ENCODE assay signal across 24 cellular contexts in the genomic region with DNA sequence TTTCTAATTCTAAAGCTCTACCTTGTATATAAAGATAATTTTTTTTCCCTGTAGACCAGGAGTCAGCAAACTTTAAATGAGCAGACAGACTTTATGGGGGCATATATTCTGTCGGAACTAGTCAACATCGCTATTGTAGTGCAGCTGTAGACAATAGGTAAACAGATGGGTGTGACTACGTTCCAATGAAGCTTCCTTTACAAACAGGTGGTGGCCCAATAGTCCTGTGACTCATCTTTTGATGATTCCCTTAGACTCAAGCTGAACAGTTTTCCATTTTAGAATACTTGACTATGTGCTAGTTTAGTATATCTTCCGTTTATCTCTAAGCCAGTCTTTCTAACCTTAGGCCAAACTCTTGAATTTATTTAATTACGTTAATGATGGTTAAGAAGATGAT. TPM values are rescaled to one million over a fixed set of nuclear protein-coding genes. Genes with fewer than 3 reads are reported as not detected.
DNase-seq lines count a peak whose midpoint lies in the region; ATAC-seq and TF ChIP-seq lines count a peak whose summit lies in the region.
"Had no signal": no experiment of that assay in that cellular context is flagged by ENCODE, and none has a peak within 500 bp of the region (broad histone marks: within the 10 kb centered on the region; RNA-seq: fewer than 3 reads in every experiment).

No MANE protein-coding gene starts in this region.

- POLR2A ChIA-PET in MCF 10A (lab: Yijun Ruan, JAX) (no interaction called here), PC-3 (lab: Charles Lee; ENCODE audit: unreplicated experiment) (no interaction called here), PC-9 (lab: Charles Lee; ENCODE audit: unreplicated experiment) (no interaction called here)

- no peak overlapping the region for H3K4me3 Mint-ChIP-seq in MCF 10A (ENCODE audit: unreplicated experiment)
- H3K4me3 Mint-ChIP-seq: CD4-positive, CD25-positive, alpha-beta regulatory T cell; T-cell had no signal

- DNase-seq in MCF 10A (ENCODE audit: unreplicated experiment) (peak; percentile 18), mammary epithelial cell (no peak), PC-3 (peak; percentile 77), epithelial cell of prostate (ENCODE audit: low read depth, low spot score) (peak; percentile 49), PC-9 (no peak), right lobe of liver (no peak), transverse colon (no peak)
- DNase-seq: Caco-2; CD4-positive, CD25-positive, alpha-beta regulatory T cell; GOT3; HCEC 1CT; KBM-7; NCI-H1092 treated with DMSO at 0.1 percent for 48 hours; NCI-H1436 treated with DMSO at 0.1 percent for 48 hours; NCI-H2081; NCI-H524; OCI-M1; SIG-M5; SK-N-SH; T-cell had no signal

- intact Hi-C loops in MCF 10A (cut with micrococcal nuclease) (no loop called here), mammary epithelial cell (cut with micrococcal nuclease) (no loop called here), PC-3 (cut with micrococcal nuclease) (loop anchor here (1.0 to 5.0 kb wide), 3 partner anchors 9 to 67 kb away; no protein-coding TSS in a partner anchor), PC-9 (cut with micrococcal nuclease; ENCODE audit: unreplicated experiment) (no loop called here), right lobe of liver (cut with DNase I) (no loop called here), transverse colon (cut with DNase I; ENCODE audit: low total_unique reads) (no loop called here)

- no peak overlapping the region for H2AFZ ChIP-seq in mammary epithelial cell (ENCODE audit: low read depth, low read length)
- H2AFZ ChIP-seq in PC-3 (ENCODE audit: low read length): no peak overlapping the region
- no peak overlapping the region for H2AFZ ChIP-seq in PC-9

- BruUV-seq in MCF 10A (replicated peaks; lab: Mats Ljungman, UMichigan): no TSS peak
- no TSS peak for BruUV-seq in mammary epithelial cell (replicated peaks; lab: Mats Ljungman, UMichigan)
- no TSS peak for BruUV-seq in PC-3 (replicated peaks; lab: Mats Ljungman, UMichigan)
- no TSS peak for BruUV-seq in PC-9 (replicated peaks; lab: Mats Ljungman, UMichigan)

- WGBS in mammary epithelial cell (ENCODE audit: low coverage, missing lambda C conversion rate): 53% methylated on average over 5 of the region's 5 CpGs
- 60% methylated on average over 5 of the region's 5 CpGs for WGBS in right lobe of liver (ENCODE audit: insufficient coverage, low coverage, low lambda C conversion rate, missing lambda C conversion rate)
- 59 to 61% methylated on average over 5 of the region's 5 CpGs for WGBS in transverse colon (ENCODE audit: low coverage in 1 of 2), 2 donors

- H3K9ac ChIP-seq in mammary epithelial cell (ENCODE audit: insufficient read depth, low read length) (no peak overlapping the region), PC-3 (ENCODE audit: low read length) (no peak overlapping the region)
- H3K9ac ChIP-seq: SK-N-SH had no signal

- dilution Hi-C loops in mammary epithelial cell (cut with HindIII; ENCODE audit: low sequenced_read_pairs): no loop called here

- CTCF ChIA-PET in MCF 10A (lab: Yijun Ruan, JAX) (no interaction called here), mammary epithelial cell (lab: Charles Lee; ENCODE audit: low non-redundant PET) (no interaction called here), PC-3 (lab: Charles Lee) (interaction anchor here (0.6 kb wide), 1 partner anchor 280 kb away, joined by 3 read pairs; no protein-coding TSS in a partner anchor), PC-9 (lab: Charles Lee) (no interaction called here)

- H3K4me3 ChIP-seq in mammary epithelial cell (replicated peaks in 1 of 3; ENCODE audit: insufficient read depth in 1 of 3, low read depth in 2 of 3, low read length in 3 of 3): no peak overlapping the region
- H3K4me3 ChIP-seq in PC-3 (ENCODE audit: low read length): no peak overlapping the region
- H3K4me3 ChIP-seq in PC-9: no peak overlapping the region
- H3K4me3 ChIP-seq in right lobe of liver: no peak overlapping the region
- H3K4me3 ChIP-seq in transverse colon: no peak overlapping the region

- in situ Hi-C loops in mammary epithelial cell (cut with MboI; ENCODE audit: low sequenced_read_pairs in 2 of 2): loop anchor here in 1 of 2 donors (10.0 kb wide), 1 partner anchor 64 kb away; no protein-coding TSS in a partner anchor
- in situ Hi-C loops in transverse colon (cut with MboI; ENCODE audit: low pct_ligation_motif_present in 1 of 4, low pct_unique_long_range_greater_than_20kb in 1 of 4, low sequenced_read_pairs in 3 of 4): no loop called here

- TF ChIP-seq POLR2A in right lobe of liver (IDR thresholded peaks at IDR 0.05) (no peak), transverse colon (IDR thresholded peaks at IDR 0.05) (no peak)

- H3K27ac ChIP-seq in mammary epithelial cell (ENCODE audit: insufficient read depth, low read depth, low read length) (no peak overlapping the region), PC-3 (ENCODE audit: low read length) (no peak overlapping the region), epithelial cell of prostate (no peak overlapping the region), PC-9 (no peak overlapping the region), right lobe of liver (no peak overlapping the region), transverse colon (no peak overlapping the region)
- H3K27ac ChIP-seq: HL-60 had no signal

- H3K27me3 Mint-ChIP-seq in MCF 10A (ENCODE audit: insufficient read depth, unreplicated experiment): no peaks in the 10 kb centered on the region

- no peaks in the 10 kb centered on the region for H3K36me3 Mint-ChIP-seq in MCF 10A (ENCODE audit: insufficient read depth, unreplicated experiment)
- H3K36me3 Mint-ChIP-seq: CD4-positive, CD25-positive, alpha-beta regulatory T cell; T-cell had no signal

- no peaks in the 10 kb centered on the region for H3F3A ChIP-seq in PC-3 (ENCODE audit: low read length, unreplicated experiment)
- H3F3A ChIP-seq in PC-9 (ENCODE audit: insufficient read depth, low read depth): no peaks in the 10 kb centered on the region

- H3K27ac Mint-ChIP-seq in MCF 10A (ENCODE audit: low read depth, unreplicated experiment): no peak overlapping the region
- H3K27ac Mint-ChIP-seq: CD4-positive, CD25-positive, alpha-beta regulatory T cell; T-cell had no signal

- no peaks in the 10 kb centered on the region for H3K36me3 ChIP-seq in mammary epithelial cell (ENCODE audit: insufficient read depth, low read length)
- H3K36me3 ChIP-seq in PC-3 (ENCODE audit: low read depth, low read length): no peaks in the 10 kb centered on the region
- no peaks in the 10 kb centered on the region for H3K36me3 ChIP-seq in PC-9 (ENCODE audit: low read depth)
- H3K36me3 ChIP-seq in right lobe of liver: no peaks in the 10 kb centered on the region
- H3K36me3 ChIP-seq in transverse colon: no peaks in the 10 kb centered on the region

- no peaks in the 10 kb centered on the region for H3K27me3 ChIP-seq in mammary epithelial cell (ENCODE audit: insufficient read depth, low read length)
- no peaks in the 10 kb centered on the region for H3K27me3 ChIP-seq in PC-3 (ENCODE audit: low read length)
- H3K27me3 ChIP-seq in PC-9 (ENCODE audit: insufficient read depth, low read depth): peaks cover 21% of the 10 kb centered on the region; the same call in 1 of the 2 replicates
- H3K27me3 ChIP-seq in right lobe of liver: no peaks in the 10 kb centered on the region
- H3K27me3 ChIP-seq in transverse colon: no peaks in the 10 kb centered on the region

- H3K79me2 ChIP-seq in mammary epithelial cell (ENCODE audit: insufficient read depth, low read length): no peaks in the 10 kb centered on the region
- no peaks in the 10 kb centered on the region for H3K79me2 ChIP-seq in PC-3 (ENCODE audit: low read length)
- H3K79me2 ChIP-seq in PC-9 (ENCODE audit: low read depth): no peaks in the 10 kb centered on the region

- no peak for TF ChIP-seq EP300 in transverse colon (IDR thresholded peaks at IDR 0.05; ENCODE audit: low read depth)

- no peaks in the 10 kb centered on the region for H3K9me2 ChIP-seq in PC-3 (replicated peaks; ENCODE audit: low read length)
- no peaks in the 10 kb centered on the region for H3K9me2 ChIP-seq in PC-9 (ENCODE audit: insufficient read depth)
- H3K9me2 ChIP-seq: SK-N-SH had no signal

- H3K4me2 ChIP-seq in mammary epithelial cell (ENCODE audit: insufficient read depth, low read depth, low read length): no peak overlapping the region
- peak overlapping the region; percentile 29 for H3K4me2 ChIP-seq in PC-3 (ENCODE audit: low read length)
- no peak overlapping the region for H3K4me2 ChIP-seq in PC-9
- H3K4me2 ChIP-seq: SK-N-SH had no signal

- ATAC-seq in PC-3 (peak; percentile 99), right lobe of liver (no peak)
- ATAC-seq: T-cell had no signal

- no peak for TF ChIP-seq CTCF in MCF 10A (IDR thresholded peaks at IDR 0.05; ENCODE audit: unreplicated experiment)
- no peak for TF ChIP-seq CTCF in mammary epithelial cell (conservative IDR thresholded peaks at IDR 0.05 in 1 of 2, IDR thresholded peaks at IDR 0.05 in 1 of 2; ENCODE audit: extremely low read depth in 1 of 2, insufficient read depth in 1 of 2, low read depth in 1 of 2, low read length in 2 of 2)
- TF ChIP-seq CTCF in PC-3 (conservative IDR thresholded peaks at IDR 0.05; ENCODE audit: low read depth, low read length): no peak
- no peak for TF ChIP-seq CTCF in PC-9 (conservative IDR thresholded peaks at IDR 0.05)
- no peak for TF ChIP-seq CTCF in right lobe of liver (IDR thresholded peaks at IDR 0.05)
- no peak for TF ChIP-seq CTCF in transverse colon (IDR thresholded peaks at IDR 0.05)

- H3K4me1 ChIP-seq in mammary epithelial cell (ENCODE audit: insufficient read depth, low read length) (peaks cover 3% of the 10 kb centered on the region), PC-3 (ENCODE audit: insufficient read depth, low read length) (peaks cover 15% of the 10 kb centered on the region), PC-9 (replicated peaks; ENCODE audit: insufficient read depth) (no peaks in the 10 kb centered on the region), right lobe of liver (peaks cover 0 to 4% (median 0%) of the 10 kb centered on the region in 4 donors), transverse colon (no peaks in the 10 kb centered on the region)
- H3K4me1 ChIP-seq: Caco-2 had no signal

- no peaks in the 10 kb centered on the region for H3K9me3 Mint-ChIP-seq in MCF 10A (ENCODE audit: unreplicated experiment)
- H3K9me3 Mint-ChIP-seq: CD4-positive, CD25-positive, alpha-beta regulatory T cell; T-cell had no signal

- H4K20me1 ChIP-seq in mammary epithelial cell (ENCODE audit: insufficient read depth, low read length) (no peaks in the 10 kb centered on the region), PC-3 (ENCODE audit: low read length) (no peaks in the 10 kb centered on the region), PC-9 (ENCODE audit: insufficient read depth) (no peaks in the 10 kb centered on the region)

- no peaks in the 10 kb centered on the region for H3K4me1 Mint-ChIP-seq in MCF 10A (ENCODE audit: insufficient read depth, unreplicated experiment)
- H3K4me1 Mint-ChIP-seq: CD4-positive, CD25-positive, alpha-beta regulatory T cell; T-cell had no signal

- H3K9me3 ChIP-seq in mammary epithelial cell (replicated peaks; ENCODE audit: insufficient read depth, low read length) (no peaks in the 10 kb centered on the region), PC-3 (ENCODE audit: low read length) (no peaks in the 10 kb centered on the region), PC-9 (ENCODE audit: insufficient read depth, low read depth) (no peaks in the 10 kb centered on the region), right lobe of liver (no peaks in the 10 kb centered on the region), transverse colon (no peaks in the 10 kb centered on the region)
- H3K9me3 ChIP-seq: Caco-2, SK-N-SH had no signal

RNA-seq across cellular contexts. Expression of a gene that starts 16.3 kb away (rescaled TPM):
- total RNA-seq in MCF 10A (2022): not detected in 2 replicates
- total RNA-seq in mammary epithelial cell: not detected
- polyA plus RNA-seq in mammary epithelial cell: 1.7 TPM
- not detected for polyA minus RNA-seq in mammary epithelial cell
- not detected in 2 replicates for total RNA-seq in PC-3 (2014; rRNA removed)
- not detected in 2 replicates for total RNA-seq in PC-9 (2021)
- not detected for total RNA-seq in right lobe of liver
- not detected for total RNA-seq in transverse colon
- total RNA-seq: Caco-2; CD4-positive, CD25-positive, alpha-beta regulatory T cell; HT1080; RPMI7951; T-cell had no signal
- polyA plus RNA-seq: BJ; CD4-positive, CD25-positive, alpha-beta regulatory T cell; SK-N-SH had no signal

Comparison
In these comparisons a context has a peak if more than half of its experiments do, and no peak if none do; other contexts are left out.
1. DNase-seq: peak in MCF 10A (single experiment), PC-3 (single experiment) and epithelial cell of prostate (single experiment); none in mammary epithelial cell (single experiment), PC-9 (0 of 2), right lobe of liver (0 of 3) and transverse colon (single experiment).